ENCODE assay signal across 15 cellular contexts in genomic region chr1:151065089-151065645, GRCh38. TPM values are rescaled to one million over a fixed set of nuclear protein-coding genes. Genes with fewer than 3 reads are reported as not detected.
DNase-seq lines count a peak whose midpoint lies in the region; TF ChIP-seq lines count a peak whose summit lies in the region.
"Had no signal": no experiment of that assay in that cellular context is flagged by ENCODE, and none has a peak within 500 bp of the region (broad histone marks: within the 10 kb centered on the region; RNA-seq: fewer than 3 reads in every experiment).

No MANE protein-coding gene starts in this region.

- H3K27ac Mint-ChIP-seq in nephron progenitor cell, result peak overlapping the region; percentile 37

- no peak overlapping the region for H2AFZ ChIP-seq in Karpas-422 (ENCODE audit: low read length)

- no peak overlapping the region for H3K4me3 Mint-ChIP-seq in nephron progenitor cell

- H3K9me2 ChIP-seq in Karpas-422 (replicated peaks; ENCODE audit: insufficient read depth, low read length), result no peaks in the 10 kb centered on the region

- H3K27ac ChIP-seq in A673 (ENCODE audit: low read depth, low read length, poor library complexity, severe bottlenecking) (peak overlapping the region; percentile 43), Karpas-422 (ENCODE audit: low read length) (peak overlapping the region; percentile 32), dorsolateral prefrontal cortex (peak overlapping the region in 34 of 59 donors; percentile 0 to 73 (median 41))
- H3K27ac ChIP-seq: KMS-11 had no signal

- peaks cover 56% of the 10 kb centered on the region for H3K4me1 Mint-ChIP-seq in nephron progenitor cell

- BruUV-seq in A673 (replicated peaks; lab: Mats Ljungman, UMichigan), result no TSS peak

- peaks cover 54% of the 10 kb centered on the region for H3K36me3 Mint-ChIP-seq in nephron progenitor cell (ENCODE audit: low read depth)

- DNase-seq in A673 (ENCODE audit: low spot score) (no peak), Karpas-422 (no peak), dorsolateral prefrontal cortex (no peak), nephron progenitor cell (no peak), posterior vena cava (ENCODE audit: low spot score) (no peak), SKM-1 (lab: John Stamatoyannopoulos, UW; ENCODE audit: unreplicated experiment) (no peak)
- no peak for DNase-seq in stimulated activated naive CD4-positive, alpha-beta T cell (lab: John Stamatoyannopoulos, UW)
- DNase-seq: ACHN, BE2C, DMS 273 treated with DMSO at 0.1 percent for 48 hours, NCI-H1105 treated with DMSO at 0.1 percent for 48 hours, NCI-H2171 treated with DMSO at 0.1 percent for 48 hours, NCI-H510A, SHP77 had no signal

- POLR2A ChIA-PET in A673 (lab: Charles Lee; ENCODE audit: low non-redundant PET), result no interaction called here

- TF ChIP-seq CTCF in A673 (conservative IDR thresholded peaks at IDR 0.05; ENCODE audit: low read depth, low read length), result no peak
- no peak for TF ChIP-seq CTCF in dorsolateral prefrontal cortex (IDR thresholded peaks at IDR 0.05 in 54 of 56, conservative IDR thresholded peaks at IDR 0.05 in 2 of 56; ENCODE audit: low read depth in 1 of 56, partially characterized antibody in 56 of 56)
- no peak for TF ChIP-seq CTCF in nephron progenitor cell (IDR thresholded peaks at IDR 0.05)

- H3K4me3 ChIP-seq in A673 (ENCODE audit: low read depth, low read length, poor library complexity, severe bottlenecking) (no peak overlapping the region), Karpas-422 (ENCODE audit: low read length) (no peak overlapping the region), dorsolateral prefrontal cortex (peak overlapping the region in 37 of 59 donors; percentile 0 to 99 (median 40))

- H3K9me3 ChIP-seq in A673 (ENCODE audit: low read depth, low read length, poor library complexity, severe bottlenecking) (no peaks in the 10 kb centered on the region), Karpas-422 (ENCODE audit: low read length) (no peaks in the 10 kb centered on the region)
- H3K9me3 ChIP-seq: BE2C had no signal

- H4K20me1 ChIP-seq in Karpas-422 (ENCODE audit: insufficient read depth, low read depth, low read length), result no peaks in the 10 kb centered on the region

- no peaks in the 10 kb centered on the region for H3K9me3 Mint-ChIP-seq in nephron progenitor cell

- H3K4me1 ChIP-seq in A673 (ENCODE audit: insufficient read depth, low read length, poor library complexity, severe bottlenecking), result peaks cover 22% of the 10 kb centered on the region
- peaks cover 52% of the 10 kb centered on the region for H3K4me1 ChIP-seq in Karpas-422 (ENCODE audit: low read length)

- H3K27me3 Mint-ChIP-seq in nephron progenitor cell (ENCODE audit: low read depth, poor library complexity), result no peaks in the 10 kb centered on the region

- H3K9ac ChIP-seq in Karpas-422 (ENCODE audit: low read length), result no peak overlapping the region
- H3K9ac ChIP-seq: KMS-11 had no signal

- intact Hi-C loops in A673 (cut with micrococcal nuclease; ENCODE audit: unreplicated experiment) (no loop called here), dorsolateral prefrontal cortex (cut with DNase I) (no loop called here), posterior vena cava (cut with DNase I) (no loop called here)

- H3K4me2 ChIP-seq in Karpas-422 (ENCODE audit: low read depth, low read length, poor library complexity, severe bottlenecking), result no peak overlapping the region
- H3K4me2 ChIP-seq: KMS-11 had no signal

- no peaks in the 10 kb centered on the region for H3K27me3 ChIP-seq in A673 (replicated peaks; ENCODE audit: insufficient read depth, low read depth, low read length, poor library complexity)
- H3K27me3 ChIP-seq in Karpas-422 (ENCODE audit: low read length), result no peaks in the 10 kb centered on the region
- no peaks in the 10 kb centered on the region for H3K27me3 ChIP-seq in dorsolateral prefrontal cortex
- H3K27me3 ChIP-seq: BE2C had no signal

- H3K36me3 ChIP-seq in A673 (ENCODE audit: insufficient read depth, low read length, poor library complexity, severe bottlenecking), result peaks cover 43% of the 10 kb centered on the region
- peaks cover 8% of the 10 kb centered on the region; the same call in 1 of the 2 replicates for H3K36me3 ChIP-seq in Karpas-422 (ENCODE audit: insufficient read depth, low read length)

- CTCF ChIA-PET in A673 (lab: Charles Lee), result no interaction called here

- peaks cover 85% of the 10 kb centered on the region for H3K79me2 ChIP-seq in Karpas-422 (ENCODE audit: low read length)

RNA-seq across cellular contexts. Expression of gene MLLT11, which starts 5.0 kb away (rescaled TPM):
- total RNA-seq in A673 (2021) (91.9 and 108 TPM in 2 replicates), dorsolateral prefrontal cortex (100 to 1,000 TPM in 38 of 120 experiments, 10 to 100 TPM in 82; 27.7 to 125 (median 89.6) TPM), posterior vena cava (1 to 10 TPM; 2.0 to 3.2 TPM)
- total RNA-seq in Karpas-422 (2014; rRNA removed; shearing (Covaris generic); ENCODE audit: low replicate concordance), result 5.3 and 8.3 TPM in 2 replicates

RNA-seq across cellular contexts. Expression of gene GABPB2, which starts 5.4 kb away (rescaled TPM):
- total RNA-seq in A673 (2021) (11.1 and 12.5 TPM in 2 replicates), dorsolateral prefrontal cortex (10 to 100 TPM; 11.6 to 37.2 (median 20.4) TPM), posterior vena cava (10 to 100 TPM; 14.6 to 18.2 TPM)
- 6.7 and 6.9 TPM in 2 replicates for total RNA-seq in Karpas-422 (2014; rRNA removed; shearing (Covaris generic); ENCODE audit: low replicate concordance)

RNA-seq across cellular contexts. Expression of gene CDC42SE1, which starts 5.7 kb away (rescaled TPM):
- total RNA-seq in A673 (2021) (57.5 and 63.8 TPM in 2 replicates), dorsolateral prefrontal cortex (10 to 100 TPM; 46.3 to 92.3 (median 62.6) TPM), posterior vena cava (10 to 100 TPM; 65.7 to 68.2 TPM)
- 90.8 and 100 TPM in 2 replicates for total RNA-seq in Karpas-422 (2014; rRNA removed; shearing (Covaris generic); ENCODE audit: low replicate concordance)

RNA-seq across cellular contexts. Expression of gene C1orf56, which starts 17.6 kb away (rescaled TPM):
- total RNA-seq in A673 (2021) (2.9 and 3.9 TPM in 2 replicates), dorsolateral prefrontal cortex (10 to 100 TPM in 2 of 120 experiments, 1 to 10 TPM in 118; 1.8 to 11.6 (median 4.8) TPM), posterior vena cava (1 to 10 TPM; 3.3 to 4.6 TPM)
- 2.5 and 4.6 TPM in 2 replicates for total RNA-seq in Karpas-422 (2014; rRNA removed; shearing (Covaris generic); ENCODE audit: low replicate concordance)

RNA-seq across cellular contexts. Expression of gene BNIPL, which starts 28.8 kb away (rescaled TPM):
- 1.5 and 3.5 TPM in 2 replicates for total RNA-seq in A673 (2021)
- total RNA-seq in Karpas-422 (2014; rRNA removed; shearing (Covaris generic); ENCODE audit: low replicate concordance), result 0.63 and 1.4 TPM in 2 replicates
- total RNA-seq in dorsolateral prefrontal cortex, result 1 to 10 TPM in 62 of 120 experiments, under 1 TPM in 58; 0.20 to 4.9 (median 1.1) TPM
- under 1 TPM; 0.33 to 0.93 TPM for total RNA-seq in posterior vena cava

Comparison
In these comparisons a context has a peak if more than half of its experiments do, and no peak if none do; other contexts are left out.
1. H3K4me3 ChIP-seq: peak in dorsolateral prefrontal cortex (37 of 59); none in A673 (single experiment) and Karpas-422 (single experiment).
2. Peak in every context shown above with its lines, with median percentiles within 50 percentile points of each other: H3K27ac ChIP-seq.